In the genomic region with DNA sequence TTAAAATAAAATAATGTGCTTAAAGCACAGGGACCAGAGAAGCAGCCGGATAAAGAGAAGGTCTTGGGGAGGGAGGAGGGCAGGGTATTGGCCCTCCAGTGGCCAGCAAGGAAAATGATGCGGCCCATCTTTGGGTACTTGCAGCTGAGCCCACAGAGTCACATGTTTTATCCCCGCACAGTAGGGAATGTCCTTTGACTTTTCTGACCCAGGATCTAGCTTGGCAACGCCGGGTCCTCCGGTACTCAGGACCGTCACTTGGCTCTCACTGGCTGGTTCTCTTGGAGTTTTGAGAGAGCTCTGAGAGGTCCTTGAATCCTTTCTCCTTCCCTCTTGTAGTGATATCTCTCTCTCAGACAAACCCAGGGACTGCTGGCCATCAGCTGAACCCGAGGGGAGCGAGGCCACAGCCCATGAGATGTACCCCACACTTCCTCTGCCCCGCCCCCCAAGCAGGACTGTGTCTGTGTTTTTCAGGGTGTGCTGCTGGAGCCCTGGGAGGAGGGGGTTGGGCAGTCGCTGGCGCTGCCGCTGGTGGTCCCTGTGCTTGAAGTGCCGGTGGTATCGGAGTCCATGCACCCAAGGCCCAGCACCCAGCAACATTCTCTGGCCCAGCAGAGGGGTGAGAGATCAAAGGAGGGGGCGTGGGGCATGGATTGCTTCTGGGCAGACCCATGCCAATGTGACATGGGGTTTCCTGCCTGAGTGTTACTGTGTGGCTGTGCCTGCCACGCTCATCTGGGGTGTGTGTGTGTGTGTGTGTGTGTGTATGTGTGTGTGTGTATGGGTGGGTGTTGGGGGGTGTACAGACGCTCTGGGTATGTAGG, we compare ENCODE assay signal across 1 cellular context.
TF ChIP-seq lines count a peak whose summit lies in the region.

No MANE protein-coding gene starts in this region.

TF ChIP-seq in GM12878, 131 proteins besides CTCF, POLR2A, EP300 and RAD21:
- TF ChIP-seq, protein P1, sequence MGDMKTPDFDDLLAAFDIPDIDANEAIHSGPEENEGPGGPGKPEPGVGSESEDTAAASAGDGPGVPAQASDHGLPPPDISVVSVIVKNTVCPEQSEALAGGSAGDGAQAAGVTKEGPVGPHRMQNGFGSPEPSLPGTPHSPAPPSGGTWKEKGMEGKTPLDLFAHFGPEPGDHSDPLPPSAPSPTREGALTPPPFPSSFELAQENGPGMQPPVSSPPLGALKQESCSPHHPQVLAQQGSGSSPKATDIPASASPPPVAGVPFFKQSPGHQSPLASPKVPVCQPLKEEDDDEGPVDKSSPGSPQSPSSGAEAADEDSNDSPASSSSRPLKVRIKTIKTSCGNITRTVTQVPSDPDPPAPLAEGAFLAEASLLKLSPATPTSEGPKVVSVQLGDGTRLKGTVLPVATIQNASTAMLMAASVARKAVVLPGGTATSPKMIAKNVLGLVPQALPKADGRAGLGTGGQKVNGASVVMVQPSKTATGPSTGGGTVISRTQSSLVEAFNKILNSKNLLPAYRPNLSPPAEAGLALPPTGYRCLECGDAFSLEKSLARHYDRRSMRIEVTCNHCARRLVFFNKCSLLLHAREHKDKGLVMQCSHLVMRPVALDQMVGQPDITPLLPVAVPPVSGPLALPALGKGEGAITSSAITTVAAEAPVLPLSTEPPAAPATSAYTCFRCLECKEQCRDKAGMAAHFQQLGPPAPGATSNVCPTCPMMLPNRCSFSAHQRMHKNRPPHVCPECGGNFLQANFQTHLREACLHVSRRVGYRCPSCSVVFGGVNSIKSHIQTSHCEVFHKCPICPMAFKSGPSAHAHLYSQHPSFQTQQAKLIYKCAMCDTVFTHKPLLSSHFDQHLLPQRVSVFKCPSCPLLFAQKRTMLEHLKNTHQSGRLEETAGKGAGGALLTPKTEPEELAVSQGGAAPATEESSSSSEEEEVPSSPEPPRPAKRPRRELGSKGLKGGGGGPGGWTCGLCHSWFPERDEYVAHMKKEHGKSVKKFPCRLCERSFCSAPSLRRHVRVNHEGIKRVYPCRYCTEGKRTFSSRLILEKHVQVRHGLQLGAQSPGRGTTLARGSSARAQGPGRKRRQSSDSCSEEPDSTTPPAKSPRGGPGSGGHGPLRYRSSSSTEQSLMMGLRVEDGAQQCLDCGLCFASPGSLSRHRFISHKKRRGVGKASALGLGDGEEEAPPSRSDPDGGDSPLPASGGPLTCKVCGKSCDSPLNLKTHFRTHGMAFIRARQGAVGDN (IDR thresholded peaks at IDR 0.05), result no peak
- no peak for TF ChIP-seq ZBED1 (IDR thresholded peaks at IDR 0.05; ENCODE audit: borderline replicate concordance)
- TF ChIP-seq, protein P2, sequence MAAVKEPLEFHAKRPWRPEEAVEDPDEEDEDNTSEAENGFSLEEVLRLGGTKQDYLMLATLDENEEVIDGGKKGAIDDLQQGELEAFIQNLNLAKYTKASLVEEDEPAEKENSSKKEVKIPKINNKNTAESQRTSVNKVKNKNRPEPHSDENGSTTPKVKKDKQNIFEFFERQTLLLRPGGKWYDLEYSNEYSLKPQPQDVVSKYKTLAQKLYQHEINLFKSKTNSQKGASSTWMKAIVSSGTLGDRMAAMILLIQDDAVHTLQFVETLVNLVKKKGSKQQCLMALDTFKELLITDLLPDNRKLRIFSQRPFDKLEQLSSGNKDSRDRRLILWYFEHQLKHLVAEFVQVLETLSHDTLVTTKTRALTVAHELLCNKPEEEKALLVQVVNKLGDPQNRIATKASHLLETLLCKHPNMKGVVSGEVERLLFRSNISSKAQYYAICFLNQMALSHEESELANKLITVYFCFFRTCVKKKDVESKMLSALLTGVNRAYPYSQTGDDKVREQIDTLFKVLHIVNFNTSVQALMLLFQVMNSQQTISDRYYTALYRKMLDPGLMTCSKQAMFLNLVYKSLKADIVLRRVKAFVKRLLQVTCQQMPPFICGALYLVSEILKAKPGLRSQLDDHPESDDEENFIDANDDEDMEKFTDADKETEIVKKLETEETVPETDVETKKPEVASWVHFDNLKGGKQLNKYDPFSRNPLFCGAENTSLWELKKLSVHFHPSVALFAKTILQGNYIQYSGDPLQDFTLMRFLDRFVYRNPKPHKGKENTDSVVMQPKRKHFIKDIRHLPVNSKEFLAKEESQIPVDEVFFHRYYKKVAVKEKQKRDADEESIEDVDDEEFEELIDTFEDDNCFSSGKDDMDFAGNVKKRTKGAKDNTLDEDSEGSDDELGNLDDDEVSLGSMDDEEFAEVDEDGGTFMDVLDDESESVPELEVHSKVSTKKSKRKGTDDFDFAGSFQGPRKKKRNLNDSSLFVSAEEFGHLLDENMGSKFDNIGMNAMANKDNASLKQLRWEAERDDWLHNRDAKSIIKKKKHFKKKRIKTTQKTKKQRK (IDR thresholded peaks at IDR 0.05; ENCODE audit: low read depth, low read length), result no peak
- TF ChIP-seq RCOR1 (conservative IDR thresholded peaks at IDR 0.05; ENCODE audit: low read depth, low read length), result no peak
- TF ChIP-seq KDM1A (IDR thresholded peaks at IDR 0.05; ENCODE audit: borderline replicate concordance), result no peak
- no peak for TF ChIP-seq ZNF207 (IDR thresholded peaks at IDR 0.05; ENCODE audit: borderline replicate concordance)
- no peak for TF ChIP-seq POU2F2 (IDR thresholded peaks at IDR 0.05; ENCODE audit: borderline replicate concordance, low read depth, low read length)
- TF ChIP-seq SMC3 (IDR thresholded peaks at IDR 0.05; ENCODE audit: borderline replicate concordance, low read length), result no peak
- no peak for TF ChIP-seq BACH1 (IDR thresholded peaks at IDR 0.05; ENCODE audit: borderline replicate concordance)
- TF ChIP-seq NR2C2 (IDR thresholded peaks at IDR 0.05; ENCODE audit: borderline replicate concordance, control insufficient read depth, insufficient read length, low read depth), result no peak
